8 cellular contexts compared by ENCODE assay signal in the genomic region with DNA sequence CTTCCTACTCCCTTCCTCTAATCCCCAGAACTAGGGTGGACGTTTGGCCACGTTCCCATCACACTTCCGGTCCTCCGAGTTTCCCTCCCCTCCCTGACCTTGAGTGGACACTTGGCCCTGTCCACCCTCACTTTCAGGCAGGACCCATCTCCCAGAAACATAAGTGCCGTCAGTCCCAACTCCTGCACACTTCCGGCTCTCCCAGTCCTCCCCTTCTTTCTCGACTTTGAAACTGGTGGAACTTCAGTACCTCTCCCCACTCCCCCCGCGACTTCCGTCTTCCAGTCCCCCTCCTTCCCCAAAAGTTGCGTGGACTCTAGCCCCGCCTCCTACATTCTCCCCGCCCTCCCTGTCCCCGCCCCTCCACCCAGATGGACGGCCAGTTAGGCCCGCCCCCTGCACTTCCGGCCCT. TPM values are rescaled to one million over a fixed set of nuclear protein-coding genes. Genes with fewer than 3 reads are reported as not detected.
DNase-seq lines count a peak whose midpoint lies in the region; ATAC-seq, FAIRE-seq and TF ChIP-seq lines count a peak whose summit lies in the region.

No MANE protein-coding gene starts in this region.

- H3K27ac Mint-ChIP-seq in stimulated activated naive B cell treated with anti-CD40 and anti-IgM and Interleukin-4, amounts not matched to agents 10 μg/mL and 1 μg/mL and 100 μg/mL, for 72 hours, result peak overlapping the region; percentile 100

- peak overlapping the region; percentile 96 for H2AFZ ChIP-seq in K562 (ENCODE audit: low read depth, low read length)
- no peak overlapping the region for H2AFZ ChIP-seq in mesenchymal stem cell (ENCODE audit: low read depth, low read length)

- no peak overlapping the region for H4K91ac ChIP-seq in mesenchymal stem cell (ENCODE audit: low read length)

- BruUV-seq in K562 (replicated peaks; lab: Mats Ljungman, UMichigan), result no TSS peak

- DNase-seq in SKM-1 treated with dmso at 0.1 percent for 144 hours (lab: John Stamatoyannopoulos, UW; ENCODE audit: unreplicated experiment), result peak; percentile 66
- no peak for DNase-seq in SKM-1 (lab: John Stamatoyannopoulos, UW; ENCODE audit: unreplicated experiment)
- DNase-seq in OCI-M2 (lab: John Stamatoyannopoulos, UW; ENCODE audit: unreplicated experiment), result peak; percentile 75
- peak in 3 of 4 experiments; percentile 97 to 99 (median 98) for DNase-seq in K562 (ENCODE audit: extremely low read depth in 1 of 4, low spot score in 3 of 4)
- DNase-seq in mesenchymal stem cell, result no peak
- no peak for DNase-seq in stimulated activated naive B cell treated with anti-CD40 and anti-IgM and Interleukin-4, amounts not matched to agents 10 μg/mL and 1 μg/mL and 100 μg/mL, for 72 hours
- DNase-seq in SHP77 treated with DMSO at 0.1 percent for 48 hours (lab: John Stamatoyannopoulos, UW), result no peak

- WGBS in K562 (ENCODE audit: insufficient coverage, low coverage, missing lambda C conversion rate), result 2% methylated on average over 5 of the region's 17 CpGs
- WGBS in mesenchymal stem cell, result 23% methylated on average over 17 of the region's 17 CpGs

- peak overlapping the region in 1 of 2 experiments; percentile 98 for H3K18ac ChIP-seq in mesenchymal stem cell (ENCODE audit: low read depth in 1 of 2, low read length in 2 of 2)

- TF ChIP-seq EP300 in K562 (IDR thresholded peaks at IDR 0.05; ENCODE audit: low read length), result no peak

- peak overlapping the region; percentile 74 for H3K4me3 ChIP-seq in K562
- H3K4me3 ChIP-seq in mesenchymal stem cell (ENCODE audit: insufficient read depth in 1 of 2, low read depth in 1 of 2, low read length in 2 of 2), result peak overlapping the region; percentile 88 to 95

- H4K8ac ChIP-seq in mesenchymal stem cell (ENCODE audit: low read length), result peak overlapping the region; percentile 100

- no peak overlapping the region for H2AK5ac ChIP-seq in mesenchymal stem cell (ENCODE audit: low read length, severe bottlenecking)

- no peak overlapping the region for H2BK12ac ChIP-seq in mesenchymal stem cell (ENCODE audit: low read length in 2 of 2)

- peaks cover 25% of the 10 kb centered on the region for H3K79me2 ChIP-seq in K562 (ENCODE audit: control insufficient read depth, insufficient read depth, low read length)

- no peak for TF ChIP-seq RAD21 in K562 (CRISPR knock-in tag; conservative IDR thresholded peaks at IDR 0.05 in 1 of 2, IDR thresholded peaks at IDR 0.05 in 1 of 2)

- peak overlapping the region; percentile 99 for H3K4me2 ChIP-seq in K562 (ENCODE audit: insufficient read depth, low read length)
- H3K4me2 ChIP-seq in mesenchymal stem cell (ENCODE audit: low read length, poor library complexity, severe bottlenecking), result peak overlapping the region; percentile 46

- H3K27ac ChIP-seq in K562 (ENCODE audit: extremely low read depth, low read depth, low read length), result peak overlapping the region; percentile 100
- no peak overlapping the region for H3K27ac ChIP-seq in mesenchymal stem cell (ENCODE audit: low read length, poor library complexity, severe bottlenecking)

- no peak for TF ChIP-seq POLR2A in K562 (conservative IDR thresholded peaks at IDR 0.05)

- in situ Hi-C loops in K562 (cut with MboI), result no loop called here

- ATAC-seq in K562, result no peak
- ATAC-seq in stimulated activated naive B cell treated with anti-CD40 and anti-IgM and Interleukin-4, amounts not matched to agents 10 μg/mL and 1 μg/mL and 100 μg/mL, for 72 hours (replicated peaks), result no peak
- ATAC-seq in GM21381 (IDR thresholded peaks at IDR 0.05; ENCODE audit: unreplicated experiment), result no peak

- H3K36me3 ChIP-seq in K562 (ENCODE audit: control insufficient read depth, insufficient read depth, low read length) (peaks cover 26% of the 10 kb centered on the region), mesenchymal stem cell (ENCODE audit: control insufficient read depth in 1 of 2, insufficient read depth in 2 of 2, low read depth in 1 of 2, low read length in 2 of 2) (peaks cover 47 to 50% of the 10 kb centered on the region in 2 experiments)

- H3K9me1 ChIP-seq in K562 (ENCODE audit: control insufficient read depth, insufficient read depth, low read length), result no peaks in the 10 kb centered on the region

- H2BK15ac ChIP-seq in mesenchymal stem cell (ENCODE audit: low read depth, poor library complexity, severe bottlenecking), result no peak overlapping the region

- no peaks in the 10 kb centered on the region for H3K27me3 Mint-ChIP-seq in stimulated activated naive B cell treated with anti-CD40 and anti-IgM and Interleukin-4, amounts not matched to agents 10 μg/mL and 1 μg/mL and 100 μg/mL, for 72 hours

- H3K4ac ChIP-seq in mesenchymal stem cell (ENCODE audit: low read depth in 1 of 2, low read length in 2 of 2), result peak overlapping the region in 1 of 2 experiments; percentile 87

- no peak overlapping the region for H3K14ac ChIP-seq in mesenchymal stem cell (ENCODE audit: low read length in 2 of 2)

- H3K36me3 Mint-ChIP-seq in stimulated activated naive B cell treated with anti-CD40 and anti-IgM and Interleukin-4, amounts not matched to agents 10 μg/mL and 1 μg/mL and 100 μg/mL, for 72 hours, result peaks cover 42 to 68% of the 10 kb centered on the region in 2 donors

- H3K9ac ChIP-seq in K562 (ENCODE audit: insufficient read depth in 1 of 2, low read depth in 2 of 2, low read length in 2 of 2), result peak overlapping the region; percentile 22 to 97; a peak in 2 of 4 replicates
- peak overlapping the region; percentile 98 for H3K9ac ChIP-seq in mesenchymal stem cell (ENCODE audit: low read length)

- H3K4me1 Mint-ChIP-seq in stimulated activated naive B cell treated with anti-CD40 and anti-IgM and Interleukin-4, amounts not matched to agents 10 μg/mL and 1 μg/mL and 100 μg/mL, for 72 hours, result peaks cover 11 to 27% of the 10 kb centered on the region in 2 donors

- H3K27me3 ChIP-seq in K562 (ENCODE audit: control insufficient read depth in 2 of 2, insufficient read depth in 2 of 2, low read length in 2 of 2) (no peaks in the 10 kb centered on the region), mesenchymal stem cell (ENCODE audit: control insufficient read depth in 1 of 2, insufficient read depth in 1 of 2, low read length in 2 of 2) (no peaks in the 10 kb centered on the region)

- H3K9me3 ChIP-seq in K562 (replicated peaks; ENCODE audit: control insufficient read depth, insufficient read depth, low read depth, low read length) (peaks cover 40% of the 10 kb centered on the region), mesenchymal stem cell (ENCODE audit: control insufficient read depth, low read length) (peaks cover 84% of the 10 kb centered on the region)

- no peak for FAIRE-seq in K562 (lab: Jason Lieb, UNC)

- H3K79me1 ChIP-seq in mesenchymal stem cell (replicated peaks; ENCODE audit: low read length, poor library complexity, severe bottlenecking), result peaks cover 39% of the 10 kb centered on the region

- peaks cover 6 to 14% of the 10 kb centered on the region in 2 experiments; a peak in 4 of 5 replicates for H3K4me1 ChIP-seq in K562 (replicated peaks in 1 of 2; ENCODE audit: control insufficient read depth in 2 of 2, insufficient read depth in 2 of 2, low read length in 2 of 2)
- peaks cover 5% of the 10 kb centered on the region for H3K4me1 ChIP-seq in mesenchymal stem cell (ENCODE audit: control insufficient read depth, insufficient read depth, low read depth, low read length)

- POLR2A ChIA-PET in K562 (lab: Yijun Ruan, JAX), result interaction anchor here (0.5 to 1.9 kb wide), 12 partner anchors 9 to 372 kb away, joined by 3 to 9 read pairs (median 4); partner anchors contain the start of genes CHMP2A, ZBTB45 and ZNF584

- H3K4me3 Mint-ChIP-seq in stimulated activated naive B cell treated with anti-CD40 and anti-IgM and Interleukin-4, amounts not matched to agents 10 μg/mL and 1 μg/mL and 100 μg/mL, for 72 hours, result peak overlapping the region; percentile 89 to 96

- intact Hi-C loops in K562 (cut with micrococcal nuclease), result loop anchor here (2.0 to 5.0 kb wide), 5 partner anchors 144 to 330 kb away; partner anchors contain the start of genes RPS5, SLC27A5, ZNF446 and ZSCAN22

- H3K23ac ChIP-seq in mesenchymal stem cell (ENCODE audit: low read length in 2 of 2), result no peak overlapping the region

- no peaks in the 10 kb centered on the region for H4K20me1 ChIP-seq in K562 (replicated peaks; ENCODE audit: control insufficient read depth, insufficient read depth, low read length)

- H2BK5ac ChIP-seq in mesenchymal stem cell (ENCODE audit: low read depth, low read length, poor library complexity, severe bottlenecking), result no peak overlapping the region

- no peak for TF ChIP-seq CTCF in K562 (IDR thresholded peaks at IDR 0.05 in 2 of 3, conservative IDR thresholded peaks at IDR 0.05 in 1 of 3; ENCODE audit: insufficient read depth in 2 of 3, low read depth in 1 of 3, low read length in 3 of 3)

- no peak overlapping the region for H2BK120ac ChIP-seq in mesenchymal stem cell (ENCODE audit: low read depth, low read length)

- CTCF ChIA-PET in K562 (lab: Yijun Ruan, JAX; ENCODE audit: low intra/inter-chr PET ratio), result interaction anchor here (0.6 to 1.7 kb wide), 3 partner anchors 115 to 337 kb away, joined by 4 to 8 read pairs (median 4); partner anchors contain the start of gene ZBTB45

- peaks cover 17 to 26% of the 10 kb centered on the region in 2 donors for H3K9me3 Mint-ChIP-seq in stimulated activated naive B cell treated with anti-CD40 and anti-IgM and Interleukin-4, amounts not matched to agents 10 μg/mL and 1 μg/mL and 100 μg/mL, for 72 hours

RNA-seq across cellular contexts. Expression of gene ZNF274, which starts 0.3 kb away (rescaled TPM):
- total RNA-seq in K562 (2011; cell fraction: chromatin; rRNA removed; ENCODE audit: low replicate concordance), result 87.2 and 99.4 TPM in 2 replicates
- 74.9 and 80.5 TPM in 2 replicates for total RNA-seq in K562 (2011; cell fraction: nucleolus; rRNA removed)
- total RNA-seq in K562 (2011; cell fraction: nucleoplasm; rRNA removed), result 74.5 and 86.6 TPM in 2 replicates
- 28.1 and 31.1 TPM in 2 replicates for total RNA-seq in K562 (2014; rRNA removed)
- 26.8 and 28.9 TPM in 2 replicates for total RNA-seq in K562 (2014; rRNA removed; fragmentation: Illumina TruSeq; extraction: Trizol)
- total RNA-seq in K562 (2015; rRNA removed; fragmentation: Illumina TruSeq; extraction: Trizol), result 21.5 and 22.1 TPM in 2 replicates
- 28.2 and 28.7 TPM in 2 replicates for total RNA-seq in K562 (2021)
- 35.3 and 37.0 TPM in 2 replicates for polyA plus RNA-seq in K562 (2011; rRNA removed)
- 22.3 and 30.4 TPM in 2 replicates for polyA plus RNA-seq in K562 (2011; cell fraction: cytosol; rRNA removed)
- polyA plus RNA-seq in K562 (2011; cell fraction: nucleus; rRNA removed), result 53.2 and 72.8 TPM in 2 replicates
- 21.8 and 36.4 TPM in 2 replicates for polyA plus RNA-seq in K562 (2012)
- 32.0 and 32.8 TPM in 2 replicates for polyA plus RNA-seq in K562 (2014; fragmentation: Illumina TruSeq; extraction: Trizol)
- polyA plus RNA-seq in K562 (2014; fragmentation: Nextera tagmentation; extraction: Ambion mirVana), result 1 to 10 TPM; 5.2 to 5.4 TPM
- 31.0 and 33.6 TPM in 2 replicates for polyA plus RNA-seq in K562 (2014; rRNA removed)
- 32.7 and 33.5 TPM in 2 replicates for polyA minus RNA-seq in K562 (2011; rRNA and poly(A)+ RNA removed)
- 15.4 and 16.8 TPM in 2 replicates for polyA minus RNA-seq in K562 (2011; cell fraction: cytosol; rRNA and poly(A)+ RNA removed)
- 34.1 and 47.1 TPM in 2 replicates for polyA minus RNA-seq in K562 (2011; cell fraction: nucleus; rRNA and poly(A)+ RNA removed)
- polyA plus RNA-seq in mesenchymal stem cell (2013, experiment 1 of 2), result 11.4 TPM
- polyA plus RNA-seq in mesenchymal stem cell (2013, experiment 2 of 2), result 12.3 TPM

RNA-seq across cellular contexts. Expression of gene ZNF329, which starts 32.0 kb away (rescaled TPM):
- 3.1 and 5.2 TPM in 2 replicates for total RNA-seq in K562 (2011; cell fraction: chromatin; rRNA removed; ENCODE audit: low replicate concordance)
- 3.5 and 4.1 TPM in 2 replicates for total RNA-seq in K562 (2011; cell fraction: nucleolus; rRNA removed)
- 2.5 and 3.8 TPM in 2 replicates for total RNA-seq in K562 (2011; cell fraction: nucleoplasm; rRNA removed)
- 2.0 TPM in 2 replicates for total RNA-seq in K562 (2014; rRNA removed)
- 3.6 and 4.2 TPM in 2 replicates for total RNA-seq in K562 (2014; rRNA removed; fragmentation: Illumina TruSeq; extraction: Trizol)
- total RNA-seq in K562 (2015; rRNA removed; fragmentation: Illumina TruSeq; extraction: Trizol), result 3.0 and 3.3 TPM in 2 replicates
- total RNA-seq in K562 (2021), result 2.2 TPM in 2 replicates
- polyA plus RNA-seq in K562 (2011; rRNA removed), result 1.2 and 2.4 TPM in 2 replicates
- 0.80 and 0.95 TPM in 2 replicates for polyA plus RNA-seq in K562 (2011; cell fraction: cytosol; rRNA removed)
- polyA plus RNA-seq in K562 (2011; cell fraction: nucleus; rRNA removed), result 0.55 and 0.87 TPM in 2 replicates
- 1.4 and 2.7 TPM in 2 replicates for polyA plus RNA-seq in K562 (2012)
- 2.1 and 2.2 TPM in 2 replicates for polyA plus RNA-seq in K562 (2014; fragmentation: Illumina TruSeq; extraction: Trizol)
- polyA plus RNA-seq in K562 (2014; fragmentation: Nextera tagmentation; extraction: Ambion mirVana), result 1 to 10 TPM in 1 of 2 experiments, under 1 TPM in 1; 0.21 to 1.0 TPM
- polyA plus RNA-seq in K562 (2014; rRNA removed), result 1.2 and 2.0 TPM in 2 replicates
- polyA minus RNA-seq in K562 (2011; rRNA and poly(A)+ RNA removed), result 2.1 and 4.2 TPM in 2 replicates
- polyA minus RNA-seq in K562 (2011; cell fraction: cytosol; rRNA and poly(A)+ RNA removed), result 2.0 TPM in 1 of 2 replicates, not detected in the other
- polyA minus RNA-seq in K562 (2011; cell fraction: nucleus; rRNA and poly(A)+ RNA removed), result 0.67 and 1.00 TPM in 2 replicates
- polyA plus RNA-seq in mesenchymal stem cell (2013, experiment 1 of 2), result 5.3 TPM
- 5.4 TPM for polyA plus RNA-seq in mesenchymal stem cell (2013, experiment 2 of 2)

RNA-seq across cellular contexts. Expression of gene ZNF544, which starts 46.1 kb away (rescaled TPM):
- 180 and 209 TPM in 2 replicates for total RNA-seq in K562 (2011; cell fraction: chromatin; rRNA removed; ENCODE audit: low replicate concordance)
- total RNA-seq in K562 (2011; cell fraction: nucleolus; rRNA removed), result 126 and 168 TPM in 2 replicates
- 185 and 198 TPM in 2 replicates for total RNA-seq in K562 (2011; cell fraction: nucleoplasm; rRNA removed)
- total RNA-seq in K562 (2014; rRNA removed) (59.0 and 64.1 TPM in 2 replicates), K562 (2014; rRNA removed; fragmentation: Illumina TruSeq; extraction: Trizol) (51.3 and 53.5 TPM in 2 replicates), K562 (2015; rRNA removed; fragmentation: Illumina TruSeq; extraction: Trizol) (37.8 and 39.4 TPM in 2 replicates), K562 (2021) (37.5 and 43.6 TPM in 2 replicates)
- polyA plus RNA-seq in K562 (2011; rRNA removed) (45.6 and 53.5 TPM in 2 replicates), K562 (2014; fragmentation: Illumina TruSeq; extraction: Trizol) (32.3 and 39.3 TPM in 2 replicates), K562 (2014; fragmentation: Nextera tagmentation; extraction: Ambion mirVana) (10 to 100 TPM; 23.6 to 28.6 TPM), K562 (2014; rRNA removed) (41.4 and 53.8 TPM in 2 replicates)
- polyA plus RNA-seq in K562 (2011; cell fraction: cytosol; rRNA removed), result 58.4 and 62.6 TPM in 2 replicates
- 46.0 and 65.8 TPM in 2 replicates for polyA plus RNA-seq in K562 (2011; cell fraction: nucleus; rRNA removed)
- polyA plus RNA-seq in K562 (2012), result 35.3 and 39.5 TPM in 2 replicates
- 51.3 and 61.6 TPM in 2 replicates for polyA minus RNA-seq in K562 (2011; rRNA and poly(A)+ RNA removed)
- polyA minus RNA-seq in K562 (2011; cell fraction: cytosol; rRNA and poly(A)+ RNA removed), result 20.8 and 23.3 TPM in 2 replicates
- 45.1 and 54.5 TPM in 2 replicates for polyA minus RNA-seq in K562 (2011; cell fraction: nucleus; rRNA and poly(A)+ RNA removed)
- 13.3 TPM for polyA plus RNA-seq in mesenchymal stem cell (2013, experiment 1 of 2)
- polyA plus RNA-seq in mesenchymal stem cell (2013, experiment 2 of 2), result 15.5 TPM

Comparison
In these comparisons a context has a peak if more than half of its experiments do, and no peak if none do; other contexts are left out.
1. DNase-seq: peak in SKM-1 treated with dmso at 0.1 percent for 144 hours (single experiment), OCI-M2 (single experiment) and K562 (3 of 4); none in SKM-1 (single experiment), mesenchymal stem cell (single experiment), stimulated activated naive B cell treated with anti-CD40 and anti-IgM and Interleukin-4, amounts not matched to agents 10 μg/mL and 1 μg/mL and 100 μg/mL, for 72 hours (single experiment) and SHP77 treated with DMSO at 0.1 percent for 48 hours (single experiment).